8 cellular contexts compared by ENCODE assay signal in the genomic region with DNA sequence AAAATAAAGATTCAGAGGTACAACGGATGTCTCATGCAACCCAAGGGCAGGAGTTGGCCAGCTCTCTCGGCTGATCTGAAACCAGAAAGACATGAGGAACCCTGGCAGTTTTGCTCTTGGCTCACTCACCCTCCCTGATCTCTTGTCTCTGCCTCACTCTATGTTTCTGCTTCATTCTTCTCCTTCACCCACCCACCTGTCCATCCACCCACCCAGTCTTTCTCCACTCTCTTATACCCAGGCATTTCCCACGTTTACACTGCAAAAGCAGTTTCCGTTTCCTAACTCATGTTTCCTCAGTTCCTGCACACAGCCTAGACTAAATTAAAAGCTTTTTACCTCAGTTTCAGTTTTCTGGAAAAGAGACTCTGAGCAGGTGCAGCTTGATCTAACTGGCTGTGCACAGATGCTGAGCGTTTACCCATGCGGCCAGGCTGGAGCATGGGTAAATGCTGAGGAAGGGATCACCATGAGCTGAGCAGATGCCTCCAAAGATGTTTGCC.
A peak's percentile ranks its signal among the peaks of the same experiment; 100 is the strongest.
DNase-seq lines count a peak whose midpoint lies in the region; ATAC-seq and TF ChIP-seq lines count a peak whose summit lies in the region.

No MANE protein-coding gene starts in this region.

- no peaks in the 10 kb centered on the region for H3K9me3 ChIP-seq in sigmoid colon
- no peaks in the 10 kb centered on the region for H3K9me3 ChIP-seq in SJCRH30 (replicated peaks)

- 46 to 75% methylated on average over 6 of the region's 6 CpGs for WGBS in sigmoid colon, 2 donors

- H3K4me1 Mint-ChIP-seq in activated CD4-positive, alpha-beta memory T cell treated with anti-CD3 and anti-CD28 coated beads, Interleukin-2, amount 10 ng/mL, durations not matched to agents 7 days and 5 days, result peaks cover 85% of the 10 kb centered on the region
- peaks cover 53% of the 10 kb centered on the region for H3K4me1 Mint-ChIP-seq in mesothelial cell of epicardium
- peaks cover 13% of the 10 kb centered on the region for H3K4me1 Mint-ChIP-seq in progenitor cell of endocrine pancreas (ENCODE audit: low read depth)

- TF ChIP-seq CTCF in sigmoid colon (IDR thresholded peaks at IDR 0.05) (no peak), mesothelial cell of epicardium (IDR thresholded peaks at IDR 0.05; ENCODE audit: unreplicated experiment) (no peak), progenitor cell of endocrine pancreas (IDR thresholded peaks at IDR 0.05; ENCODE audit: unreplicated experiment) (no peak)

- H3K36me3 Mint-ChIP-seq in activated CD4-positive, alpha-beta memory T cell treated with anti-CD3 and anti-CD28 coated beads, Interleukin-2, amount 10 ng/mL, durations not matched to agents 7 days and 5 days (ENCODE audit: low read depth), result peaks cover 63% of the 10 kb centered on the region
- H3K36me3 Mint-ChIP-seq in mesothelial cell of epicardium (no peaks in the 10 kb centered on the region), progenitor cell of endocrine pancreas (ENCODE audit: insufficient read depth) (no peaks in the 10 kb centered on the region)

- no peak for TF ChIP-seq POLR2A in sigmoid colon (IDR thresholded peaks at IDR 0.05)

- H3K27ac Mint-ChIP-seq in activated CD4-positive, alpha-beta memory T cell treated with anti-CD3 and anti-CD28 coated beads, Interleukin-2, amount 10 ng/mL, durations not matched to agents 7 days and 5 days, result peak overlapping the region; percentile 89
- H3K27ac Mint-ChIP-seq in mesothelial cell of epicardium (no peak overlapping the region), progenitor cell of endocrine pancreas (no peak overlapping the region)

- CTCF ChIA-PET in activated CD4-positive, alpha-beta memory T cell treated with anti-CD3 and anti-CD28 coated beads, Interleukin-2, amount 10 ng/mL, durations not matched to agents 7 days and 5 days (lab: Charles Lee), result interaction anchor here (1.1 to 7.2 kb wide), 5 partner anchors 19 to 358 kb away, joined by 3 to 37 read pairs (median 5); no protein-coding TSS in a partner anchor

- intact Hi-C loops in sigmoid colon (cut with DNase I), result loop anchor here (10.0 kb wide), 1 partner anchor 216 kb away; the partner anchor contains the start of gene HIF1A

- no peak for TF ChIP-seq EP300 in sigmoid colon (IDR thresholded peaks at IDR 0.05)

- no peaks in the 10 kb centered on the region for H3K27me3 ChIP-seq in sigmoid colon
- H3K27me3 ChIP-seq in SJCRH30, result no peaks in the 10 kb centered on the region

- H3K4me3 Mint-ChIP-seq in activated CD4-positive, alpha-beta memory T cell treated with anti-CD3 and anti-CD28 coated beads, Interleukin-2, amount 10 ng/mL, durations not matched to agents 7 days and 5 days, result peak overlapping the region; percentile 70
- H3K4me3 Mint-ChIP-seq in mesothelial cell of epicardium (no peak overlapping the region), progenitor cell of endocrine pancreas (ENCODE audit: low read depth) (no peak overlapping the region)

- H3K4me1 ChIP-seq in sigmoid colon (peaks cover 0 to 11% (median 4%) of the 10 kb centered on the region in 4 donors), SJCRH30 (no peaks in the 10 kb centered on the region)

- H3K27ac ChIP-seq in sigmoid colon (peak overlapping the region; percentile 22 to 73 (median 54)), SJCRH30 (no peak overlapping the region)

- DNase-seq in NOMO-1 treated with DMSO at 0.1 percent for 48 hours (lab: John Stamatoyannopoulos, UW; ENCODE audit: unreplicated experiment) (peak; percentile 18), NOMO-1 treated with dmso at 0.1 percent for 144 hours (lab: John Stamatoyannopoulos, UW; ENCODE audit: unreplicated experiment) (no peak), sigmoid colon (no peak), mesothelial cell of epicardium (ENCODE audit: low spot score in 2 of 2, unreplicated experiment in 2 of 2) (no peak), progenitor cell of endocrine pancreas (ENCODE audit: low spot score, unreplicated experiment) (no peak), SJCRH30 (no peak)
- DNase-seq in activated CD4-positive, alpha-beta memory T cell treated with anti-CD3 and anti-CD28 coated beads, Interleukin-2, amount 10 ng/mL, durations not matched to agents 7 days and 5 days, result peak; percentile 53

- no peaks in the 10 kb centered on the region for H3K36me3 ChIP-seq in sigmoid colon
- H3K36me3 ChIP-seq in SJCRH30, result no peaks in the 10 kb centered on the region

- ATAC-seq in HG03039 (IDR thresholded peaks at IDR 0.05; ENCODE audit: unreplicated experiment), result peak; percentile 37

- no peak overlapping the region for H3K4me3 ChIP-seq in sigmoid colon
- no peak overlapping the region for H3K4me3 ChIP-seq in SJCRH30

- H3K27me3 Mint-ChIP-seq in activated CD4-positive, alpha-beta memory T cell treated with anti-CD3 and anti-CD28 coated beads, Interleukin-2, amount 10 ng/mL, durations not matched to agents 7 days and 5 days, result no peaks in the 10 kb centered on the region
- no peaks in the 10 kb centered on the region for H3K27me3 Mint-ChIP-seq in mesothelial cell of epicardium (ENCODE audit: low read depth)
- peaks cover 6% of the 10 kb centered on the region for H3K27me3 Mint-ChIP-seq in progenitor cell of endocrine pancreas

- H3K9me3 Mint-ChIP-seq in activated CD4-positive, alpha-beta memory T cell treated with anti-CD3 and anti-CD28 coated beads, Interleukin-2, amount 10 ng/mL, durations not matched to agents 7 days and 5 days, result no peaks in the 10 kb centered on the region
- no peaks in the 10 kb centered on the region for H3K9me3 Mint-ChIP-seq in mesothelial cell of epicardium
- H3K9me3 Mint-ChIP-seq in progenitor cell of endocrine pancreas (ENCODE audit: low read depth), result no peaks in the 10 kb centered on the region

- POLR2A ChIA-PET in activated CD4-positive, alpha-beta memory T cell treated with anti-CD3 and anti-CD28 coated beads, Interleukin-2, amount 10 ng/mL, durations not matched to agents 7 days and 5 days (lab: Charles Lee), result interaction anchor here (0.7 to 8.6 kb wide), 16 partner anchors 10 to 332 kb away, joined by 3 to 80 read pairs (median 6); partner anchors contain the start of gene HIF1A

Comparison
In these comparisons a context has a peak if more than half of its experiments do, and no peak if none do; other contexts are left out.
1. DNase-seq: peak in NOMO-1 treated with DMSO at 0.1 percent for 48 hours (single experiment) and activated CD4-positive, alpha-beta memory T cell treated with anti-CD3 and anti-CD28 coated beads, Interleukin-2, amount 10 ng/mL, durations not matched to agents 7 days and 5 days (single experiment); none in NOMO-1 treated with dmso at 0.1 percent for 144 hours (single experiment), sigmoid colon (single experiment), mesothelial cell of epicardium (0 of 2), progenitor cell of endocrine pancreas (single experiment) and SJCRH30 (0 of 2).